In genomic region chr2:162245737-162246136, GRCh38 we compare ENCODE assay signal across 17 cellular contexts. TPM values are rescaled to one million over a fixed set of nuclear protein-coding genes. Genes with fewer than 3 reads are reported as not detected.
DNase-seq lines count a peak whose midpoint lies in the region; FAIRE-seq and TF ChIP-seq lines count a peak whose summit lies in the region.
"Had no signal": no experiment of that assay in that cellular context is flagged by ENCODE, and none has a peak within 500 bp of the region (broad histone marks: within the 10 kb centered on the region; RNA-seq: fewer than 3 reads in every experiment).

No MANE protein-coding gene starts in this region.

- POLR2A ChIA-PET in HEK293T (lab: Yijun Ruan, JAX) = no interaction called here

- H3K36me3 ChIP-seq in smooth muscle cell (ENCODE audit: low read depth) (no peaks in the 10 kb centered on the region), BE2C (no peaks in the 10 kb centered on the region)

- H3K4me1 ChIP-seq in smooth muscle cell (ENCODE audit: low read depth) (peaks cover 39% of the 10 kb centered on the region), BE2C (no peaks in the 10 kb centered on the region)
- H3K4me1 ChIP-seq: parathyroid adenoma had no signal

- H4K20me1 ChIP-seq in smooth muscle cell (ENCODE audit: low read depth) = no peaks in the 10 kb centered on the region

- H3K4me3 ChIP-seq in smooth muscle cell = no peak overlapping the region
- H3K4me3 ChIP-seq in BE2C (ENCODE audit: low read depth, low read length) = no peak overlapping the region
- H3K4me3 ChIP-seq: K562 had no signal

- H3K27me3 ChIP-seq in smooth muscle cell (ENCODE audit: low read depth) (no peaks in the 10 kb centered on the region), BE2C (no peaks in the 10 kb centered on the region)

- peak; percentile 48 for FAIRE-seq in H54 (lab: Jason Lieb, UNC)
- FAIRE-seq: GM12891, K562 had no signal

- peaks cover 10% of the 10 kb centered on the region for H3K79me2 ChIP-seq in smooth muscle cell (ENCODE audit: low read depth)
- H3K79me2 ChIP-seq: parathyroid adenoma had no signal

- H3K27ac ChIP-seq in smooth muscle cell (ENCODE audit: low read depth) = peak overlapping the region; percentile 99
- H3K27ac ChIP-seq: parathyroid adenoma had no signal

- H2AFZ ChIP-seq in smooth muscle cell (ENCODE audit: low read depth) = no peak overlapping the region
- H2AFZ ChIP-seq: parathyroid adenoma had no signal

- H3K9me3 ChIP-seq in smooth muscle cell (replicated peaks; ENCODE audit: low read depth) = peaks cover 4% of the 10 kb centered on the region
- no peaks in the 10 kb centered on the region for H3K9me3 ChIP-seq in BE2C

- CTCF ChIA-PET in HEK293T (lab: Yijun Ruan, JAX) = interaction anchor here (0.6 kb wide), 1 partner anchor 161 kb away, joined by 3 read pairs; no protein-coding TSS in a partner anchor

- peak overlapping the region; percentile 82 for H3K9ac ChIP-seq in smooth muscle cell (ENCODE audit: low read depth)
- H3K9ac ChIP-seq: parathyroid adenoma had no signal

- H3K4me2 ChIP-seq in smooth muscle cell = peak overlapping the region; percentile 86

- DNase-seq in H54 (ENCODE audit: insufficient read length, low spot score) (no peak), amniotic epithelial cell (ENCODE audit: low read depth) (peak; percentile 87), fibroblast of the conjunctiva (ENCODE audit: low read depth) (peak; percentile 48), smooth muscle cell (lab: John Stamatoyannopoulos, UW; ENCODE audit: unreplicated experiment) (no peak), BE2C (no peak), HEK293T (ENCODE audit: extremely low spot score) (no peak), OCI-M1 (lab: John Stamatoyannopoulos, UW) (no peak)
- DNase-seq: activated CD4-positive, alpha-beta T cell treated with anti-CD3 and anti-CD28 coated beads, Interleukin-2, amount 50 U/mL, for 4 hours; glutamatergic neuron; H9; NCI-H2029; stimulated activated CD4-positive, alpha-beta T cell treated with anti-CD3 and anti-CD28 coated beads, Interleukin-2, amount 100 ng/mL, for 48 hours; stimulated activated naive CD4-positive, alpha-beta T cell had no signal

- H3F3A ChIP-seq in smooth muscle cell (ENCODE audit: low read depth) = peaks cover 32% of the 10 kb centered on the region

- no peak for TF ChIP-seq POLR2A in H54 (IDR thresholded peaks at IDR 0.05; ENCODE audit: low read depth, low read length)

- TF ChIP-seq CTCF in smooth muscle cell (IDR thresholded peaks at IDR 0.05; ENCODE audit: borderline replicate concordance, insufficient read depth, poor library complexity, severe bottlenecking) = no peak
- no peak for TF ChIP-seq CTCF in BE2C (IDR thresholded peaks at IDR 0.05; ENCODE audit: low read depth, low read length)

TF ChIP-seq in HEK293T, 16 proteins besides CTCF, POLR2A, EP300 and RAD21:
- TF ChIP-seq CTBP1 (IDR thresholded peaks at IDR 0.05; ENCODE audit: borderline replicate concordance) = no peak
- TF ChIP-seq NFRKB (IDR thresholded peaks at IDR 0.05) = no peak
- no peak for TF ChIP-seq PKNOX1 (IDR thresholded peaks at IDR 0.05)
- no peak for TF ChIP-seq BHLHE40 (IDR thresholded peaks at IDR 0.05; ENCODE audit: borderline replicate concordance)
- TF ChIP-seq LEF1 (IDR thresholded peaks at IDR 0.05; ENCODE audit: borderline replicate concordance) = no peak
- no peak for TF ChIP-seq ARNT (IDR thresholded peaks at IDR 0.05)
- TF ChIP-seq FOXM1 (IDR thresholded peaks at IDR 0.05; ENCODE audit: borderline replicate concordance) = no peak
- no peak for TF ChIP-seq FOXA1 (IDR thresholded peaks at IDR 0.05)
- no peak for TF ChIP-seq ZNF384 (IDR thresholded peaks at IDR 0.05)
- no peak for TF ChIP-seq ELF4 (IDR thresholded peaks at IDR 0.05)

RNA-seq across cellular contexts. Expression of gene FAP, which starts 2.5 kb away (rescaled TPM):
- 47.0 and 94.5 TPM in 2 replicates for total RNA-seq in smooth muscle cell
- polyA plus RNA-seq in smooth muscle cell = 22.3 and 29.6 TPM in 2 replicates
- polyA plus RNA-seq in BE2C (2012; ENCODE audit: insufficient read depth, insufficient read length, low read depth) = not detected
- total RNA-seq: activated T-helper 2 cell treated with anti-CD3 and anti-CD28 coated beads, Interferon-gamma antibody, Interleukin-2, Interleukin-4, amounts not matched to agents 10 μg/mL and 5 μg/mL and 100 μg/mL, durations not matched to agents 14 hours and 24 hours and 36 hours; H9; K562 had no signal
- polyA plus RNA-seq: K562 had no signal

Comparison
In these comparisons a context has a peak if more than half of its experiments do, and no peak if none do; other contexts are left out.
1. DNase-seq: peak in amniotic epithelial cell (single experiment) and fibroblast of the conjunctiva (single experiment); none in H54 (single experiment), smooth muscle cell (single experiment), BE2C (single experiment), HEK293T (single experiment) and OCI-M1 (single experiment).